In genomic region chr3:42658091-42658770, GRCh38 we compare ENCODE assay signal across 21 cellular contexts. TPM values are rescaled to one million over a fixed set of nuclear protein-coding genes. Genes with fewer than 3 reads are reported as not detected.
DNase-seq lines count a peak whose midpoint lies in the region; ATAC-seq, FAIRE-seq and TF ChIP-seq lines count a peak whose summit lies in the region.
"Had no signal": no experiment of that assay in that cellular context is flagged by ENCODE, and none has a peak within 500 bp of the region (broad histone marks: within the 10 kb centered on the region; RNA-seq: fewer than 3 reads in every experiment).

No MANE protein-coding gene starts in this region.

- no peaks in the 10 kb centered on the region for H4K20me1 ChIP-seq in HepG2 (ENCODE audit: insufficient read depth, low read length)
- H4K20me1 ChIP-seq in Karpas-422 (ENCODE audit: insufficient read depth, low read depth, low read length): no peaks in the 10 kb centered on the region

- TF ChIP-seq RAD21 in HepG2 (CRISPR knock-in tag; IDR thresholded peaks at IDR 0.05): no peak

- H2AFZ ChIP-seq in HepG2 (ENCODE audit: low read length): no peak overlapping the region
- no peak overlapping the region for H2AFZ ChIP-seq in Karpas-422 (ENCODE audit: low read length)

- H3K79me2 ChIP-seq in HepG2 (ENCODE audit: insufficient read depth, low read length) (peaks cover 1% of the 10 kb centered on the region), Karpas-422 (ENCODE audit: low read length) (no peaks in the 10 kb centered on the region)

- H3K4me1 ChIP-seq in HepG2 (ENCODE audit: insufficient read depth, low read length) (peaks cover 41% of the 10 kb centered on the region), right lobe of liver (peaks cover 0 to 7% (median 3%) of the 10 kb centered on the region in 4 donors), vagina (peaks cover 52% of the 10 kb centered on the region), Karpas-422 (ENCODE audit: low read length) (peaks cover 4% of the 10 kb centered on the region)

- ATAC-seq in HepG2 (no peak), right lobe of liver (no peak), HG03196 (IDR thresholded peaks at IDR 0.05; ENCODE audit: unreplicated experiment) (no peak)
- ATAC-seq: gastroesophageal sphincter had no signal

- DNase-seq in HepG2 (ENCODE audit: low spot score) (no peak), right lobe of liver (no peak), midbrain (lab: John Stamatoyannopoulos, UW) (peak; percentile 19), vagina (ENCODE audit: extremely low spot score in 2 of 2) (peak in 1 of 2 donors; percentile 84), GM13976 (ENCODE audit: low spot score) (no peak), Karpas-422 (no peak)
- DNase-seq: activated CD4-positive, alpha-beta T cell treated with anti-CD3 and anti-CD28 coated beads for 48 hours; NCI-H1105 treated with DMSO at 0.1 percent for 48 hours; NCI-H2171; Peyer's patch; stimulated activated CD4-positive, alpha-beta T cell treated with anti-CD3 and anti-CD28 coated beads, Interleukin-2, amount 100 ng/mL, for 24 hours; uterus had no signal

- H3K4me2 ChIP-seq in HepG2 (ENCODE audit: low read depth, low read length) (no peak overlapping the region), Karpas-422 (ENCODE audit: low read depth, low read length, poor library complexity, severe bottlenecking) (no peak overlapping the region)

- POLR2A ChIA-PET in HepG2 (lab: Yijun Ruan, JAX): no interaction called here

- H3K27ac ChIP-seq in HepG2 (ENCODE audit: extremely low read length, insufficient read depth, low read length) (no peak overlapping the region), right lobe of liver (no peak overlapping the region), cingulate gyrus (ENCODE audit: low read depth, low read length) (peak overlapping the region; percentile 79), vagina (peak overlapping the region; percentile 96), Karpas-422 (ENCODE audit: low read length) (no peak overlapping the region)
- H3K27ac ChIP-seq: epithelial cell of prostate, Peyer's patch, uterus had no signal

- H3K9me3 ChIP-seq in HepG2 (ENCODE audit: low read length): no peaks in the 10 kb centered on the region
- H3K9me3 ChIP-seq in right lobe of liver: no peaks in the 10 kb centered on the region
- H3K9me3 ChIP-seq in vagina: no peaks in the 10 kb centered on the region
- no peaks in the 10 kb centered on the region for H3K9me3 ChIP-seq in Karpas-422 (ENCODE audit: low read length)
- H3K9me3 ChIP-seq: gastroesophageal sphincter, HAP-1, Peyer's patch, uterus had no signal

- H3K36me3 ChIP-seq in HepG2 (replicated peaks in 1 of 2; ENCODE audit: control insufficient read depth in 1 of 2, insufficient read depth in 2 of 2, low read length in 2 of 2) (no peaks in the 10 kb centered on the region), right lobe of liver (no peaks in the 10 kb centered on the region), vagina (peaks cover 0 to 7% of the 10 kb centered on the region in 2 donors), Karpas-422 (ENCODE audit: insufficient read depth, low read length) (no peaks in the 10 kb centered on the region)
- H3K36me3 ChIP-seq: HAP-1, Peyer's patch, uterus had no signal

- H3K9me2 ChIP-seq in Karpas-422 (replicated peaks; ENCODE audit: insufficient read depth, low read length): no peaks in the 10 kb centered on the region

- in situ Hi-C loops in HepG2 (cut with HindIII; ENCODE audit: extremely low pct_ligation_motif_present, low pct_unique_long_range_greater_than_20kb) (no loop called here), GM13976 (cut with MboI; ENCODE audit: low sequenced_read_pairs, unreplicated experiment) (no loop called here)

- intact Hi-C loops in HepG2 (cut with micrococcal nuclease; ENCODE audit: unreplicated experiment): no loop called here
- intact Hi-C loops in right lobe of liver (cut with DNase I): no loop called here
- intact Hi-C loops in vagina (cut with DNase I): no loop called here

- H3K27me3 ChIP-seq in HepG2 (ENCODE audit: control insufficient read depth in 1 of 2, insufficient read depth in 2 of 2, low read length in 2 of 2) (no peaks in the 10 kb centered on the region), right lobe of liver (no peaks in the 10 kb centered on the region), vagina (no peaks in the 10 kb centered on the region), Karpas-422 (ENCODE audit: low read length) (no peaks in the 10 kb centered on the region)
- H3K27me3 ChIP-seq: gastroesophageal sphincter, Peyer's patch, uterus had no signal

- TF ChIP-seq CTCF in HepG2 (CRISPR knock-in tag; IDR thresholded peaks at IDR 0.05) (no peak), right lobe of liver (IDR thresholded peaks at IDR 0.05) (no peak), vagina (IDR thresholded peaks at IDR 0.05) (no peak), GM13976 (IDR thresholded peaks at IDR 0.05; ENCODE audit: borderline replicate concordance, control extremely low read depth, extremely low read depth, insufficient read depth, missing control alignments) (no peak)

- H3K9ac ChIP-seq in HepG2 (ENCODE audit: insufficient read depth, low read depth, low read length) (no peak overlapping the region), Karpas-422 (ENCODE audit: low read length) (no peak overlapping the region)

- CTCF ChIA-PET in HepG2 (lab: Yijun Ruan, JAX; ENCODE audit: low intra/inter-chr PET ratio, low total read pairs): no interaction called here

- BruUV-seq in HepG2 (replicated peaks; lab: Mats Ljungman, UMichigan): no TSS peak

- 81% methylated on average over 24 of the region's 34 CpGs for WGBS in HepG2 (ENCODE audit: low lambda C conversion rate)
- no CpG with 5 or more reads among the region's 34 CpGs for WGBS in right lobe of liver (ENCODE audit: insufficient coverage, low coverage, low lambda C conversion rate, missing lambda C conversion rate)

- FAIRE-seq in HepG2 (lab: Jason Lieb, UNC): no peak

- TF ChIP-seq POLR2A in HepG2 (IDR thresholded peaks at IDR 0.05; ENCODE audit: insufficient read depth in 1 of 2, low read depth in 2 of 2, low read length in 2 of 2) (no peak), right lobe of liver (IDR thresholded peaks at IDR 0.05) (no peak), vagina (IDR thresholded peaks at IDR 0.05) (no peak)

- H3K4me3 ChIP-seq in HepG2 (replicated peaks in 1 of 3; ENCODE audit: insufficient read depth in 1 of 3, low read depth in 2 of 3, low read length in 3 of 3) (no peak overlapping the region), right lobe of liver (no peak overlapping the region), vagina (no peak overlapping the region), Karpas-422 (ENCODE audit: low read length) (no peak overlapping the region)
- H3K4me3 ChIP-seq: gastroesophageal sphincter, HAP-1, Peyer's patch, uterus had no signal

- TF ChIP-seq EP300 in HepG2 (IDR thresholded peaks at IDR 0.05; ENCODE audit: low read depth in 2 of 2, low read length in 2 of 2): no peak
- no peak for TF ChIP-seq EP300 in HepG2 (CRISPR knock-in tag; IDR thresholded peaks at IDR 0.05; ENCODE audit: borderline replicate concordance)

RNA-seq across cellular contexts. Expression of gene ZBTB47, which starts 4.7 kb away (rescaled TPM):
- total RNA-seq in HepG2 (2016; rRNA removed; fragmentation: Illumina TruSeq; extraction: Trizol): 1.4 and 3.1 TPM in 2 replicates
- 0.20 and 0.44 TPM in 2 replicates for total RNA-seq in HepG2 (2016; cell fraction: cytosol; rRNA removed; fragmentation: Illumina TruSeq; extraction: Trizol; ENCODE audit: low read depth)
- 1.4 and 3.1 TPM in 2 replicates for total RNA-seq in HepG2 (2016; cell fraction: insoluble cytoplasmic fraction; rRNA removed; fragmentation: Illumina TruSeq; extraction: Trizol)
- total RNA-seq in HepG2 (2016; cell fraction: membrane; rRNA removed; fragmentation: Illumina TruSeq; extraction: Trizol): 1.5 and 1.6 TPM in 2 replicates
- total RNA-seq in HepG2 (2016; cell fraction: nucleus; rRNA removed; fragmentation: Illumina TruSeq; extraction: Trizol): 2.9 and 3.4 TPM in 2 replicates
- polyA plus RNA-seq in HepG2 (2011; rRNA removed): 1.5 and 2.4 TPM in 2 replicates
- 1.3 and 1.5 TPM in 2 replicates for polyA plus RNA-seq in HepG2 (2011; cell fraction: cytosol; rRNA removed)
- polyA plus RNA-seq in HepG2 (2011; cell fraction: nucleus; rRNA removed): 5.0 and 5.4 TPM in 2 replicates
- polyA plus RNA-seq in HepG2 (2012): 1.1 and 1.5 TPM in 2 replicates
- 0.19 and 0.20 TPM in 2 replicates for polyA plus RNA-seq in HepG2 (2016; cell fraction: cytosol; fragmentation: Illumina TruSeq; extraction: Trizol; ENCODE audit: low read depth)
- 1.4 and 1.5 TPM in 2 replicates for polyA plus RNA-seq in HepG2 (2016; cell fraction: insoluble cytoplasmic fraction; fragmentation: Illumina TruSeq; extraction: Trizol; ENCODE audit: low read depth)
- polyA plus RNA-seq in HepG2 (2016; cell fraction: membrane; fragmentation: Illumina TruSeq; extraction: Trizol; ENCODE audit: low read depth): 0.82 and 1.3 TPM in 2 replicates
- 2.3 and 3.8 TPM in 2 replicates for polyA plus RNA-seq in HepG2 (2016; cell fraction: nucleus; fragmentation: Illumina TruSeq; extraction: Trizol; ENCODE audit: insufficient read depth, low read depth)
- polyA minus RNA-seq in HepG2 (2011; rRNA and poly(A)+ RNA removed; ENCODE audit: low replicate concordance): 7.3 and 12.7 TPM in 2 replicates
- polyA minus RNA-seq in HepG2 (2011; cell fraction: cytosol; rRNA and poly(A)+ RNA removed): 1.7 and 1.8 TPM in 2 replicates
- polyA minus RNA-seq in HepG2 (2011; cell fraction: nucleus; rRNA and poly(A)+ RNA removed): 4.7 and 5.2 TPM in 2 replicates
- total RNA-seq in right lobe of liver: 1 to 10 TPM; 2.2 to 8.9 (median 4.9) TPM
- total RNA-seq in vagina: 47.9 TPM
- total RNA-seq in Karpas-422 (2014; rRNA removed; shearing (Covaris generic); ENCODE audit: low replicate concordance): 0.07 and 0.11 TPM in 2 replicates

RNA-seq across cellular contexts. Expression of gene KLHL40, which starts 27.1 kb away (rescaled TPM):
- total RNA-seq in HepG2 (2016; rRNA removed; fragmentation: Illumina TruSeq; extraction: Trizol) (not detected in 2 replicates), right lobe of liver (under 1 TPM in 2 of 6 experiments, not detected in 4; 0.19 to 0.68 TPM), vagina (not detected)
- total RNA-seq in HepG2 (2016; cell fraction: cytosol; rRNA removed; fragmentation: Illumina TruSeq; extraction: Trizol; ENCODE audit: low read depth): not detected in 2 replicates
- not detected in 2 replicates for total RNA-seq in HepG2 (2016; cell fraction: insoluble cytoplasmic fraction; rRNA removed; fragmentation: Illumina TruSeq; extraction: Trizol)
- not detected in 2 replicates for total RNA-seq in HepG2 (2016; cell fraction: membrane; rRNA removed; fragmentation: Illumina TruSeq; extraction: Trizol)
- total RNA-seq in HepG2 (2016; cell fraction: nucleus; rRNA removed; fragmentation: Illumina TruSeq; extraction: Trizol): not detected in 2 replicates
- not detected in 2 replicates for polyA plus RNA-seq in HepG2 (2011; rRNA removed)
- not detected in 2 replicates for polyA plus RNA-seq in HepG2 (2011; cell fraction: cytosol; rRNA removed)
- polyA plus RNA-seq in HepG2 (2011; cell fraction: nucleus; rRNA removed): not detected in 2 replicates
- not detected in 2 replicates for polyA plus RNA-seq in HepG2 (2012)
- polyA plus RNA-seq in HepG2 (2016; cell fraction: cytosol; fragmentation: Illumina TruSeq; extraction: Trizol; ENCODE audit: low read depth): not detected in 2 replicates
- polyA plus RNA-seq in HepG2 (2016; cell fraction: insoluble cytoplasmic fraction; fragmentation: Illumina TruSeq; extraction: Trizol; ENCODE audit: low read depth): not detected in 2 replicates
- not detected in 2 replicates for polyA plus RNA-seq in HepG2 (2016; cell fraction: membrane; fragmentation: Illumina TruSeq; extraction: Trizol; ENCODE audit: low read depth)
- not detected in 2 replicates for polyA plus RNA-seq in HepG2 (2016; cell fraction: nucleus; fragmentation: Illumina TruSeq; extraction: Trizol; ENCODE audit: insufficient read depth, low read depth)
- 0.12 TPM in 1 of 2 replicates, not detected in the other for polyA minus RNA-seq in HepG2 (2011; rRNA and poly(A)+ RNA removed; ENCODE audit: low replicate concordance)
- polyA minus RNA-seq in HepG2 (2011; cell fraction: cytosol; rRNA and poly(A)+ RNA removed): not detected in 2 replicates
- not detected in 2 replicates for polyA minus RNA-seq in HepG2 (2011; cell fraction: nucleus; rRNA and poly(A)+ RNA removed)
- total RNA-seq in Karpas-422 (2014; rRNA removed; shearing (Covaris generic); ENCODE audit: low replicate concordance): not detected in 2 replicates
- total RNA-seq: dermis microvascular lymphatic vessel endothelial cell, gastroesophageal sphincter, liver, Peyer's patch, uterus had no signal
- polyA plus RNA-seq: liver had no signal

RNA-seq across cellular contexts. Expression of gene HHATL, which starts 44.4 kb away (rescaled TPM):
- total RNA-seq in HepG2 (2016; rRNA removed; fragmentation: Illumina TruSeq; extraction: Trizol): not detected in 2 replicates
- not detected in 2 replicates for total RNA-seq in HepG2 (2016; cell fraction: cytosol; rRNA removed; fragmentation: Illumina TruSeq; extraction: Trizol; ENCODE audit: low read depth)
- not detected in 2 replicates for total RNA-seq in HepG2 (2016; cell fraction: insoluble cytoplasmic fraction; rRNA removed; fragmentation: Illumina TruSeq; extraction: Trizol)
- total RNA-seq in HepG2 (2016; cell fraction: membrane; rRNA removed; fragmentation: Illumina TruSeq; extraction: Trizol): not detected in 2 replicates
- total RNA-seq in HepG2 (2016; cell fraction: nucleus; rRNA removed; fragmentation: Illumina TruSeq; extraction: Trizol): 0.62 TPM in 1 of 2 replicates, not detected in the other
- polyA plus RNA-seq in HepG2 (2011; rRNA removed): 0.04 and 0.26 TPM in 2 replicates
- 0.08 TPM in 2 replicates for polyA plus RNA-seq in HepG2 (2011; cell fraction: cytosol; rRNA removed)
- polyA plus RNA-seq in HepG2 (2011; cell fraction: nucleus; rRNA removed): 0.74 and 1.2 TPM in 2 replicates
- polyA plus RNA-seq in HepG2 (2012): not detected in 2 replicates
- not detected in 2 replicates for polyA plus RNA-seq in HepG2 (2016; cell fraction: cytosol; fragmentation: Illumina TruSeq; extraction: Trizol; ENCODE audit: low read depth)
- not detected in 2 replicates for polyA plus RNA-seq in HepG2 (2016; cell fraction: insoluble cytoplasmic fraction; fragmentation: Illumina TruSeq; extraction: Trizol; ENCODE audit: low read depth)
- not detected in 2 replicates for polyA plus RNA-seq in HepG2 (2016; cell fraction: membrane; fragmentation: Illumina TruSeq; extraction: Trizol; ENCODE audit: low read depth)
- not detected in 2 replicates for polyA plus RNA-seq in HepG2 (2016; cell fraction: nucleus; fragmentation: Illumina TruSeq; extraction: Trizol; ENCODE audit: insufficient read depth, low read depth)
- not detected in 2 replicates for polyA minus RNA-seq in HepG2 (2011; rRNA and poly(A)+ RNA removed; ENCODE audit: low replicate concordance)
- not detected in 2 replicates for polyA minus RNA-seq in HepG2 (2011; cell fraction: cytosol; rRNA and poly(A)+ RNA removed)
- polyA minus RNA-seq in HepG2 (2011; cell fraction: nucleus; rRNA and poly(A)+ RNA removed): 0.62 TPM in 1 of 2 replicates, not detected in the other
- total RNA-seq in right lobe of liver: 1 to 10 TPM in 1 of 6 experiments, under 1 TPM in 2, not detected in 3; 0.29 to 1.0 (median 0.60) TPM
- not detected for total RNA-seq in vagina
- total RNA-seq in Karpas-422 (2014; rRNA removed; shearing (Covaris generic); ENCODE audit: low replicate concordance): not detected in 2 replicates
- total RNA-seq: dermis microvascular lymphatic vessel endothelial cell, LHCN-M2, omental fat pad had no signal
- polyA plus RNA-seq: liver had no signal

RNA-seq across cellular contexts. Expression of gene NKTR, which starts 57.7 kb away (rescaled TPM):
- 24.9 and 59.6 TPM in 2 replicates for total RNA-seq in HepG2 (2016; rRNA removed; fragmentation: Illumina TruSeq; extraction: Trizol)
- total RNA-seq in HepG2 (2016; cell fraction: cytosol; rRNA removed; fragmentation: Illumina TruSeq; extraction: Trizol; ENCODE audit: low read depth): 14.8 and 15.5 TPM in 2 replicates
- 23.0 and 60.3 TPM in 2 replicates for total RNA-seq in HepG2 (2016; cell fraction: insoluble cytoplasmic fraction; rRNA removed; fragmentation: Illumina TruSeq; extraction: Trizol)
- 11.2 and 12.9 TPM in 2 replicates for total RNA-seq in HepG2 (2016; cell fraction: membrane; rRNA removed; fragmentation: Illumina TruSeq; extraction: Trizol)
- 180 and 195 TPM in 2 replicates for total RNA-seq in HepG2 (2016; cell fraction: nucleus; rRNA removed; fragmentation: Illumina TruSeq; extraction: Trizol)
- polyA plus RNA-seq in HepG2 (2011; rRNA removed): 35.0 and 41.3 TPM in 2 replicates
- polyA plus RNA-seq in HepG2 (2011; cell fraction: cytosol; rRNA removed): 3.9 and 5.3 TPM in 2 replicates
- 102 and 127 TPM in 2 replicates for polyA plus RNA-seq in HepG2 (2011; cell fraction: nucleus; rRNA removed)
- polyA plus RNA-seq in HepG2 (2012): 39.9 and 52.7 TPM in 2 replicates
- polyA plus RNA-seq in HepG2 (2016; cell fraction: cytosol; fragmentation: Illumina TruSeq; extraction: Trizol; ENCODE audit: low read depth): 0.61 and 0.64 TPM in 2 replicates
- 14.4 and 15.0 TPM in 2 replicates for polyA plus RNA-seq in HepG2 (2016; cell fraction: insoluble cytoplasmic fraction; fragmentation: Illumina TruSeq; extraction: Trizol; ENCODE audit: low read depth)
- 2.1 and 2.2 TPM in 2 replicates for polyA plus RNA-seq in HepG2 (2016; cell fraction: membrane; fragmentation: Illumina TruSeq; extraction: Trizol; ENCODE audit: low read depth)
- 227 and 250 TPM in 2 replicates for polyA plus RNA-seq in HepG2 (2016; cell fraction: nucleus; fragmentation: Illumina TruSeq; extraction: Trizol; ENCODE audit: insufficient read depth, low read depth)
- polyA minus RNA-seq in HepG2 (2011; rRNA and poly(A)+ RNA removed; ENCODE audit: low replicate concordance): 26.3 and 26.4 TPM in 2 replicates
- polyA minus RNA-seq in HepG2 (2011; cell fraction: cytosol; rRNA and poly(A)+ RNA removed): 7.3 and 10.2 TPM in 2 replicates
- polyA minus RNA-seq in HepG2 (2011; cell fraction: nucleus; rRNA and poly(A)+ RNA removed): 385 and 392 TPM in 2 replicates
- total RNA-seq in right lobe of liver: 10 to 100 TPM; 21.9 to 35.2 (median 28.4) TPM
- 128 TPM for total RNA-seq in vagina
- total RNA-seq in Karpas-422 (2014; rRNA removed; shearing (Covaris generic); ENCODE audit: low replicate concordance): 103 and 178 TPM in 2 replicates

Comparison
In these comparisons a context has a peak if more than half of its experiments do, and no peak if none do; other contexts are left out.
1. H3K27ac ChIP-seq: peak in cingulate gyrus (single experiment) and vagina (single experiment); none in HepG2 (single experiment), right lobe of liver (0 of 3) and Karpas-422 (single experiment).